Comparison of ENCODE assay signal across 8 cellular contexts in the genomic region with DNA sequence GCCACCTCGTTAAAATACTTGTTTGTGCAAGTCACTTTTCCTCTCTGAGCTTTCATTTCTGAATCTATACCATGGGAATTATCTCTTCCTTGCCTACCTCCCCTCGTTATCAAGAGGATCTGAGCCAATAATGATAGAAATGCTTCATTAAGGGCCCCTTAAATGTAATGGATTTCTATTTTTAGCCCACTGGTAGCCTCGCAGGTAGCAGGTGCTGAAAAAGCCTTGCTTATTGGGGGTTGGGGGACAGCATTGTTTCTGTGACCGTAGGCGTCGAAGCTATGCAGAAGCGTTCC. TPM values are rescaled to one million over a fixed set of nuclear protein-coding genes. Genes with fewer than 3 reads are reported as not detected.
DNase-seq lines count a peak whose midpoint lies in the region; ATAC-seq and TF ChIP-seq lines count a peak whose summit lies in the region.

No MANE protein-coding gene starts in this region.

- H3K27ac Mint-ChIP-seq in T-cell (no peak overlapping the region), glutamatergic neuron (ENCODE audit: unreplicated experiment) (no peak overlapping the region)

- POLR2A ChIA-PET in T-cell (lab: Charles Lee), result interaction anchor here (0.6 to 1.5 kb wide), 3 partner anchors 10 to 66 kb away, joined by 4 to 5 read pairs (median 5); no protein-coding TSS in a partner anchor

- no peak for DNase-seq in H7
- DNase-seq in T-cell, result no peak
- DNase-seq in glutamatergic neuron, result no peak
- DNase-seq in hippocampal formation (lab: John Stamatoyannopoulos, UW), result no peak
- no peak for DNase-seq in NCI-H2107 (lab: John Stamatoyannopoulos, UW)
- DNase-seq in caudate nucleus (lab: John Stamatoyannopoulos, UW), result no peak
- DNase-seq in HuH-7.5 (ENCODE audit: low spot score), result no peak

- no peaks in the 10 kb centered on the region for H3K36me3 ChIP-seq in H7 (replicated peaks; ENCODE audit: control insufficient read depth, insufficient read depth, low read length)

- peaks cover 3% of the 10 kb centered on the region; the same call in 1 of the 2 replicates for H3K27me3 ChIP-seq in H7 (ENCODE audit: control insufficient read depth, insufficient read depth, low read length)

- peak in 1 of 4 experiments; percentile 1 for ATAC-seq in T-cell (replicated peaks in 1 of 4)

- H3K4me1 Mint-ChIP-seq in T-cell (peaks cover 39 to 42% (median 39%) of the 10 kb centered on the region in 3 donors), glutamatergic neuron (ENCODE audit: low read depth, unreplicated experiment) (peaks cover 16% of the 10 kb centered on the region)

- CTCF ChIA-PET in T-cell (lab: Charles Lee), result interaction anchor here in 1 of 2 donors (0.5 to 0.6 kb wide), 2 partner anchors 191 to 1111 kb away, joined by 3 to 4 read pairs; no protein-coding TSS in a partner anchor

- H3K27ac ChIP-seq in skin epidermis, result peak overlapping the region in 6 of 21 experiments; percentile 95 to 99 (median 97)
- H3K27ac ChIP-seq in caudate nucleus (ENCODE audit: low read depth, low read length), result no peak overlapping the region

- H3K36me3 Mint-ChIP-seq in T-cell (no peaks in the 10 kb centered on the region), glutamatergic neuron (ENCODE audit: unreplicated experiment) (no peaks in the 10 kb centered on the region)

- H3K4me3 Mint-ChIP-seq in T-cell, result peak overlapping the region; percentile 89 to 96 (median 95)
- H3K4me3 Mint-ChIP-seq in glutamatergic neuron (ENCODE audit: unreplicated experiment), result peak overlapping the region; percentile 83

- TF ChIP-seq CTCF in glutamatergic neuron (IDR thresholded peaks at IDR 0.05; ENCODE audit: partially characterized antibody, unreplicated experiment), result no peak

- H3K27me3 Mint-ChIP-seq in T-cell, result peaks cover 4% of the 10 kb centered on the region in 2 donors
- no peaks in the 10 kb centered on the region for H3K27me3 Mint-ChIP-seq in glutamatergic neuron (ENCODE audit: unreplicated experiment)

- H3K4me3 ChIP-seq in H7 (ENCODE audit: insufficient read depth, low read depth, low read length) (peak overlapping the region; percentile 48), skin epidermis (peak overlapping the region; percentile 79 to 100 (median 94))

- H3K9me3 Mint-ChIP-seq in T-cell (no peaks in the 10 kb centered on the region), glutamatergic neuron (ENCODE audit: unreplicated experiment) (no peaks in the 10 kb centered on the region)

RNA-seq across cellular contexts. Expression of a gene that starts 0.5 kb away (rescaled TPM):
- total RNA-seq in H7 (2014; rRNA removed; shearing (Covaris generic)), result 23.7 and 39.6 TPM in 2 replicates
- total RNA-seq in T-cell (10 to 100 TPM; 63.7 to 96.5 (median 70.3) TPM), glutamatergic neuron (ENCODE audit: unreplicated experiment) (64.9 TPM)
